In the genomic region with DNA sequence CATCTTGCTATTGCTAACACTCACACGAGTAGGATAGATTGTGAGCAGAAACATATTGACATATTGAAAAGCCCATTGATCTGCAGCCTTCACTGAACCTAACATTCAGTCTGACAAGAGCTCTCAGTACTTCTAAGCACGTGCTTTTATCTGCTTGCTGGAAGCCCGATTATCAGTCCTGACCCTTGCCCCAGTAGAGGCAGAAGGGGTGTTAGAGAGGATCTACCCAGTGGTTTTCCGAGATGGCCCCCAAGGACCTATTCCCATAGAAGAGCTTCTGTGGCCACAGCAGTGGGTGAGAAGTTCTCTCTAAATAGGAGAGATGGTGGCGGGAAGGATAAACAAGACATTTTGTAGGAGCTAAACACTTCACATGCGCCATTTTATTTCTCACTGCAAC, we compare ENCODE assay signal across 29 cellular contexts.
"Had no signal": no experiment of that assay in that cellular context is flagged by ENCODE, and none has a peak within 500 bp of the region (broad histone marks: within the 10 kb centered on the region; RNA-seq: fewer than 3 reads in every experiment).

No MANE protein-coding gene starts in this region.

- H3K4me1 Mint-ChIP-seq: stimulated activated effector memory CD8-positive, alpha-beta T cell treated with anti-CD3 and anti-CD28 coated beads, Interleukin-12 subunit alpha, Interleukin-12 subunit beta, amount 100 ng/mL, for 72 hours; stimulated activated memory B cell treated with anti-CD40 and anti-IgM and Interleukin-4, amounts not matched to agents 10 μg/mL and 1 μg/mL and 100 μg/mL, for 72 hours; stimulated activated naive B cell treated with anti-CD40 and anti-IgM and Interleukin-4, amounts not matched to agents 10 μg/mL and 1 μg/mL and 100 μg/mL, for 72 hours; stimulated activated naive CD8-positive, alpha-beta T cell treated with anti-CD3 and anti-CD28 coated beads, Interleukin-15, amount 100 ng/mL, for 72 hours had no signal

- DNase-seq: stimulated activated CD4-positive, alpha-beta T cell treated with anti-CD3 and anti-CD28 coated beads, Interleukin-2, amount 100 ng/mL, for 48 hours; stimulated activated CD4-positive, alpha-beta T cell treated with anti-CD3 and anti-CD28 coated beads, Interleukin-4, amount 100 ng/mL, for 1 hour; stimulated activated CD4-positive, alpha-beta T cell treated with anti-CD3 and anti-CD28 coated beads, Interleukin-4, amount 100 ng/mL, for 24 hours; stimulated activated CD4-positive, alpha-beta T cell treated with anti-CD3 and anti-CD28 coated beads, Interleukin-4, amount 100 ng/mL, for 4 hours; stimulated activated CD8-positive, alpha-beta memory T cell treated with anti-CD3 and anti-CD28 coated beads, Interleukin-4, amount 100 ng/mL, for 48 hours; stimulated activated naive B cell treated with anti-CD40 and anti-IgM and Interleukin-4, amounts not matched to agents 10 μg/mL and 1 μg/mL and 100 μg/mL, for 72 hours; stimulated activated naive CD4-positive, alpha-beta T cell; stimulated activated naive CD4-positive, alpha-beta T cell treated with Interleukin-2 at 50 U/mL for 16 hours; stimulated activated naive CD8-positive, alpha-beta T cell treated with anti-CD3 and anti-CD28 coated beads, Interleukin-15, amount 100 ng/mL, for 72 hours; stimulated activated naive CD8-positive, alpha-beta T cell treated with anti-CD3 and anti-CD28 coated beads, Interleukin-15, Interleukin-2, amounts not matched to agents 100 U/mL and 50 U/mL, for 24 hours; stomach; substantia nigra; testis; thyroid gland; tibial artery; transverse colon; trophoblast cell; upper lobe of left lung; upper lobe of right lung; uterus had no signal

- H3K9me3 ChIP-seq: stomach, suprapubic skin, testis, thoracic aorta, thyroid gland, tibial artery, tibial nerve, transverse colon, upper lobe of left lung, upper lobe of right lung, uterus, vagina had no signal

- H3K27ac ChIP-seq: stomach, suprapubic skin, testis, thoracic aorta, thyroid gland, tibial artery, tibial nerve, transverse colon, upper lobe of left lung, upper lobe of right lung, uterus, vagina had no signal

- H3K27me3 Mint-ChIP-seq: stimulated activated memory B cell treated with anti-CD40 and anti-IgM and Interleukin-4, amounts not matched to agents 10 μg/mL and 1 μg/mL and 100 μg/mL, for 72 hours; stimulated activated naive B cell treated with anti-CD40 and anti-IgM and Interleukin-4, amounts not matched to agents 10 μg/mL and 1 μg/mL and 100 μg/mL, for 72 hours; stimulated activated naive CD8-positive, alpha-beta T cell treated with anti-CD3 and anti-CD28 coated beads, Interleukin-15, amount 100 ng/mL, for 72 hours; stimulated activated naive CD8-positive, alpha-beta T cell treated with anti-CD3 and anti-CD28 coated beads, Interleukin-15, Interleukin-2, amounts not matched to agents 100 ng/mL and 50 ng/mL, for 24 hours had no signal

- H3K36me3 Mint-ChIP-seq: stimulated activated effector memory CD8-positive, alpha-beta T cell treated with anti-CD3 and anti-CD28 coated beads, Interleukin-12 subunit alpha, Interleukin-12 subunit beta, amount 100 ng/mL, for 72 hours; stimulated activated memory B cell treated with anti-CD40 and anti-IgM and Interleukin-4, amounts not matched to agents 10 μg/mL and 1 μg/mL and 100 μg/mL, for 72 hours; stimulated activated naive B cell treated with anti-CD40 and anti-IgM and Interleukin-4, amounts not matched to agents 10 μg/mL and 1 μg/mL and 100 μg/mL, for 72 hours; type B pancreatic cell had no signal

- ATAC-seq: stimulated activated effector memory CD8-positive, alpha-beta T cell treated with anti-CD3 and anti-CD28 coated beads, Interleukin-12 subunit alpha, Interleukin-12 subunit beta, amount 100 ng/mL, for 72 hours; stimulated activated memory B cell treated with anti-CD40 and anti-IgM and Interleukin-4, amounts not matched to agents 10 μg/mL and 1 μg/mL and 100 μg/mL, for 72 hours; stimulated activated naive B cell treated with anti-CD40 and anti-IgM and Interleukin-4, amounts not matched to agents 10 μg/mL and 1 μg/mL and 100 μg/mL, for 72 hours; stimulated activated naive CD8-positive, alpha-beta T cell treated with anti-CD3 and anti-CD28 coated beads, Interleukin-15, amount 100 ng/mL, for 72 hours; stimulated activated naive CD8-positive, alpha-beta T cell treated with anti-CD3 and anti-CD28 coated beads, Interleukin-15, Interleukin-2, amounts not matched to agents 100 U/mL and 50 U/mL, for 24 hours; upper lobe of right lung had no signal

- H3K4me1 ChIP-seq: stomach, testis, thyroid gland, tibial artery, tibial nerve, upper lobe of left lung, upper lobe of right lung, uterus, vagina had no signal

- FAIRE-seq: urothelium cell line had no signal

- H3K27me3 ChIP-seq: stomach, suprapubic skin, testis, thyroid gland, tibial artery, tibial nerve, transverse colon, upper lobe of left lung, upper lobe of right lung, uterus, vagina had no signal

- H3K4me3 ChIP-seq: stomach, suprapubic skin, testis, thoracic aorta, thyroid gland, tibial artery, tibial nerve, transverse colon, upper lobe of left lung, upper lobe of right lung, uterus, vagina had no signal

- H3K4me3 Mint-ChIP-seq: stimulated activated effector memory CD8-positive, alpha-beta T cell treated with anti-CD3 and anti-CD28 coated beads, Interleukin-12 subunit alpha, Interleukin-12 subunit beta, amount 100 ng/mL, for 72 hours; stimulated activated memory B cell treated with anti-CD40 and anti-IgM and Interleukin-4, amounts not matched to agents 10 μg/mL and 1 μg/mL and 100 μg/mL, for 72 hours; stimulated activated naive B cell treated with anti-CD40 and anti-IgM and Interleukin-4, amounts not matched to agents 10 μg/mL and 1 μg/mL and 100 μg/mL, for 72 hours; stimulated activated naive CD8-positive, alpha-beta T cell treated with anti-CD3 and anti-CD28 coated beads, Interleukin-15, amount 100 ng/mL, for 72 hours; stimulated activated naive CD8-positive, alpha-beta T cell treated with anti-CD3 and anti-CD28 coated beads, Interleukin-15, Interleukin-2, amounts not matched to agents 100 ng/mL and 50 ng/mL, for 24 hours; type B pancreatic cell had no signal

- H3K36me3 ChIP-seq: stomach, suprapubic skin, thoracic aorta, thyroid gland, tibial artery, tibial nerve, transverse colon, upper lobe of left lung, upper lobe of right lung, uterus, vagina had no signal

- H3K9me3 Mint-ChIP-seq: stimulated activated memory B cell treated with anti-CD40 and anti-IgM and Interleukin-4, amounts not matched to agents 10 μg/mL and 1 μg/mL and 100 μg/mL, for 72 hours; stimulated activated naive B cell treated with anti-CD40 and anti-IgM and Interleukin-4, amounts not matched to agents 10 μg/mL and 1 μg/mL and 100 μg/mL, for 72 hours; stimulated activated naive CD8-positive, alpha-beta T cell treated with anti-CD3 and anti-CD28 coated beads, Interleukin-15, amount 100 ng/mL, for 72 hours; stimulated activated naive CD8-positive, alpha-beta T cell treated with anti-CD3 and anti-CD28 coated beads, Interleukin-15, Interleukin-2, amounts not matched to agents 100 ng/mL and 50 ng/mL, for 24 hours had no signal

- H3K27ac Mint-ChIP-seq: stimulated activated effector memory CD8-positive, alpha-beta T cell treated with anti-CD3 and anti-CD28 coated beads, Interleukin-12 subunit alpha, Interleukin-12 subunit beta, amount 100 ng/mL, for 72 hours; stimulated activated memory B cell treated with anti-CD40 and anti-IgM and Interleukin-4, amounts not matched to agents 10 μg/mL and 1 μg/mL and 100 μg/mL, for 72 hours; stimulated activated naive B cell treated with anti-CD40 and anti-IgM and Interleukin-4, amounts not matched to agents 10 μg/mL and 1 μg/mL and 100 μg/mL, for 72 hours; stimulated activated naive CD8-positive, alpha-beta T cell treated with anti-CD3 and anti-CD28 coated beads, Interleukin-15, amount 100 ng/mL, for 72 hours; stimulated activated naive CD8-positive, alpha-beta T cell treated with anti-CD3 and anti-CD28 coated beads, Interleukin-15, Interleukin-2, amounts not matched to agents 100 ng/mL and 50 ng/mL, for 24 hours; type B pancreatic cell had no signal
